ENCODE assay signal across 16 cellular contexts in genomic region chr17:42485680-42486079, GRCh38. TPM values are rescaled to one million over a fixed set of nuclear protein-coding genes. Genes with fewer than 3 reads are reported as not detected.
DNase-seq lines count a peak whose midpoint lies in the region; ATAC-seq, FAIRE-seq and TF ChIP-seq lines count a peak whose summit lies in the region.
"Had no signal": no experiment of that assay in that cellular context is flagged by ENCODE, and none has a peak within 500 bp of the region (broad histone marks: within the 10 kb centered on the region; RNA-seq: fewer than 3 reads in every experiment).

No MANE protein-coding gene starts in this region.

- H3K36me3 ChIP-seq in bronchial epithelial cell (ENCODE audit: control insufficient read depth, insufficient read depth, low read length) = peaks cover 9% of the 10 kb centered on the region

- FAIRE-seq in bronchial epithelial cell (lab: Jason Lieb, UNC) = no peak

- no peaks in the 10 kb centered on the region for H3K27me3 ChIP-seq in bronchial epithelial cell (ENCODE audit: control insufficient read depth, insufficient read depth, low read length)

- H3K4me3 ChIP-seq in AG10803 (ENCODE audit: low read length) (no peak overlapping the region), bronchial epithelial cell (ENCODE audit: low read depth, low read length) (no peak overlapping the region), fibroblast of villous mesenchyme (ENCODE audit: low read depth, low read length) (no peak overlapping the region)

- no peak for ATAC-seq in stimulated activated naive CD8-positive, alpha-beta T cell treated with anti-CD3 and anti-CD28 coated beads, Interleukin-15, Interleukin-2, amounts not matched to agents 100 U/mL and 50 U/mL, for 24 hours

- peak; percentile 17 for DNase-seq in AG10803 (ENCODE audit: low read depth)
- peak; percentile 19 for DNase-seq in HCEC 1CT
- peak; percentile 7 for DNase-seq in bronchial epithelial cell (ENCODE audit: low read depth)
- DNase-seq in fibroblast of villous mesenchyme (ENCODE audit: low read depth) = peak; percentile 37
- no peak for DNase-seq in central memory CD4-positive, alpha-beta T cell
- no peak for DNase-seq in stimulated activated naive CD8-positive, alpha-beta T cell treated with anti-CD3 and anti-CD28 coated beads, Interleukin-15, Interleukin-2, amounts not matched to agents 100 U/mL and 50 U/mL, for 24 hours
- DNase-seq in activated T-cell treated with anti-CD3 and anti-CD28 coated beads, Interleukin-2, amount 50 U/mL, for 1 hour = no peak
- DNase-seq in OCI-M2 (lab: John Stamatoyannopoulos, UW; ENCODE audit: unreplicated experiment) = no peak
- DNase-seq: COR-L47, DMS153, EL, H7, KBM-7, NCI-H1092 treated with DMSO at 0.1 percent for 48 hours, NCI-H2081 treated with DMSO at 0.1 percent for 48 hours, NCI-H524 had no signal

- TF ChIP-seq CTCF in AG10803 (conservative IDR thresholded peaks at IDR 0.05; ENCODE audit: low read length) (no peak), bronchial epithelial cell (IDR thresholded peaks at IDR 0.05; ENCODE audit: insufficient read depth, low read length, severe bottlenecking) (no peak), fibroblast of villous mesenchyme (IDR thresholded peaks at IDR 0.05; ENCODE audit: insufficient read depth, low read depth, low read length) (no peak)

RNA-seq across cellular contexts. Expression of gene ATP6V0A1, which starts 27.0 kb away (rescaled TPM):
- 20.0 and 54.2 TPM in 2 replicates for total RNA-seq in bronchial epithelial cell
- total RNA-seq in fibroblast of villous mesenchyme = 66.4 and 82.5 TPM in 2 replicates

RNA-seq across cellular contexts. Expression of gene NAGLU, which starts 50.4 kb away (rescaled TPM):
- total RNA-seq in bronchial epithelial cell = 8.4 and 14.2 TPM in 2 replicates
- 28.5 and 35.1 TPM in 2 replicates for total RNA-seq in fibroblast of villous mesenchyme

Comparison
In these comparisons a context has a peak if more than half of its experiments do, and no peak if none do; other contexts are left out.
1. DNase-seq: peak in AG10803 (single experiment), HCEC 1CT (single experiment), bronchial epithelial cell (single experiment) and fibroblast of villous mesenchyme (single experiment); none in central memory CD4-positive, alpha-beta T cell (single experiment), stimulated activated naive CD8-positive, alpha-beta T cell treated with anti-CD3 and anti-CD28 coated beads, Interleukin-15, Interleukin-2, amounts not matched to agents 100 U/mL and 50 U/mL, for 24 hours (single experiment), activated T-cell treated with anti-CD3 and anti-CD28 coated beads, Interleukin-2, amount 50 U/mL, for 1 hour (single experiment) and OCI-M2 (single experiment).